Comparison of ENCODE assay signal across 23 cellular contexts in genomic region chr14:99315197-99315596, GRCh38.
"Had no signal": no experiment of that assay in that cellular context is flagged by ENCODE, and none has a peak within 500 bp of the region (broad histone marks: within the 10 kb centered on the region; RNA-seq: fewer than 3 reads in every experiment).

No MANE protein-coding gene starts in this region.

- H3K36me3 ChIP-seq: cardiac muscle cell, uterus had no signal

- H3K4me3 ChIP-seq: body of pancreas, cardiac muscle cell, uterus had no signal

- H3K27ac ChIP-seq: body of pancreas, cardiac muscle cell, uterus had no signal

- ATAC-seq: activated naive CD8-positive, alpha-beta T cell treated with anti-CD3 and anti-CD28 coated beads, Interleukin-2, amount 50 U/mL, for 24 hours; body of pancreas; sciatic nerve; stimulated activated naive B cell treated with anti-CD40 and anti-IgM and Interleukin-4, amounts not matched to agents 10 μg/mL and 1 μg/mL and 100 μg/mL, for 72 hours; T-helper 17 cell had no signal

- H3K27me3 ChIP-seq: body of pancreas, cardiac muscle cell, uterus had no signal

- FAIRE-seq: frontal cortex, islet of Langerhans, small intestine had no signal

- DNase-seq: activated CD4-positive, alpha-beta T cell treated with anti-CD3 and anti-CD28 coated beads for 4 hours; activated CD4-positive, alpha-beta T cell treated with anti-CD3 and anti-CD28 coated beads, Interleukin-2, amount 50 U/mL, for 48 hours; activated CD4-positive, CD25-positive, alpha-beta regulatory T cell; activated naive CD4-positive, alpha-beta T cell treated with anti-CD3 and anti-CD28 coated beads, Interleukin-2, amount 50 U/mL, for 16 hours; activated naive CD8-positive, alpha-beta T cell treated with anti-CD3 and anti-CD28 coated beads, Interleukin-2, amount 50 U/mL, for 24 hours; activated T-cell treated with anti-CD3 and anti-CD28 coated beads, Interleukin-2, amount 50 U/mL, for 72 hours; body of pancreas; effector CD4-positive, alpha-beta T cell; hypothalamus; mesenchymal stem cell; occipital lobe; posterior cingulate gyrus; small intestine; stimulated activated CD4-positive, alpha-beta T cell treated with anti-CD3 and anti-CD28 coated beads, Interleukin-2, amount 100 ng/mL, for 24 hours; stimulated activated naive B cell treated with anti-CD40 and anti-IgM and Interleukin-4, amounts not matched to agents 10 μg/mL and 1 μg/mL and 100 μg/mL, for 72 hours; T-helper 17 cell; trophoblast cell; uterus had no signal

- H3K4me3 Mint-ChIP-seq: activated naive CD8-positive, alpha-beta T cell treated with anti-CD3 and anti-CD28 coated beads, Interleukin-2, amount 50 U/mL, for 24 hours; activated T-cell treated with anti-CD3 and anti-CD28 coated beads, Interleukin-2, amount 50 U/mL, for 72 hours; dendritic cell treated with granulocyte-macrophage colony-stimulating factor and Interleukin-4, amounts not matched to agents 40 ng/mL and 50 ng/mL, for 4 days; stimulated activated naive B cell treated with anti-CD40 and anti-IgM and Interleukin-4, amounts not matched to agents 10 μg/mL and 1 μg/mL and 100 μg/mL, for 72 hours; T-helper 17 cell had no signal

- H3K27ac Mint-ChIP-seq: activated naive CD8-positive, alpha-beta T cell treated with anti-CD3 and anti-CD28 coated beads, Interleukin-2, amount 50 U/mL, for 24 hours; activated T-cell treated with anti-CD3 and anti-CD28 coated beads, Interleukin-2, amount 50 U/mL, for 72 hours; dendritic cell treated with granulocyte-macrophage colony-stimulating factor and Interleukin-4, amounts not matched to agents 40 ng/mL and 50 ng/mL, for 4 days; stimulated activated naive B cell treated with anti-CD40 and anti-IgM and Interleukin-4, amounts not matched to agents 10 μg/mL and 1 μg/mL and 100 μg/mL, for 72 hours; T-helper 17 cell had no signal

- H3K9me3 ChIP-seq: body of pancreas, uterus had no signal

- H3K4me1 ChIP-seq: uterus had no signal
